Comparison of ENCODE assay signal across 25 cellular contexts in the genomic region with DNA sequence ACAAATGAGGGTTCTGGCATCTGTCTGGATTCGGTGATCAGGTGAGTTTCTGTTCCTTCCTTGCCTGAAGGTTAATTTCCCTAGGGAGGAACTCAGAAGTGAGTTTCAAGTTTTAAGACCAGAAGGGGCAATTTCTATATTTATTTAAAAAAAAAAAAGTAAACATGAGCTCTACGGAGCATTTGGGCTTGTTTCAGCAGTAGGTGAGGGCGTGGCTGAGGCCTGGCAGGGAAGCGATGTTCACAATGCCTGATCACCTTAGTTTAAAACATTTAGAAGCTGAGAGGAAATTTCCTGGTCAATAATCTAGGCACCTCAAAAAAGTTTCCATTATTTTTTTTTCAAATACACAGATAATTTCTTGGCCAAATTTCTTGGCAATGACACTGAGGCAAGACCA.
"Had no signal": no experiment of that assay in that cellular context is flagged by ENCODE, and none has a peak within 500 bp of the region (broad histone marks: within the 10 kb centered on the region; RNA-seq: fewer than 3 reads in every experiment).

No MANE protein-coding gene starts in this region.

- H3K4me1 Mint-ChIP-seq: immature natural killer cell; naive thymus-derived CD4-positive, alpha-beta T cell; stimulated activated effector memory CD8-positive, alpha-beta T cell treated with anti-CD3 and anti-CD28 coated beads, Interleukin-12 subunit alpha, Interleukin-12 subunit beta, amount 100 ng/mL, for 72 hours had no signal

- H3K27me3 ChIP-seq: ovary, suprapubic skin, tibial artery, upper lobe of left lung, vagina had no signal

- H3K4me3 ChIP-seq: left ventricle myocardium inferior, lung, ovary, prostate gland, skin epidermis, suprapubic skin, thoracic aorta, tibial artery, upper lobe of left lung, vagina had no signal

- H3K27ac ChIP-seq: left ventricle myocardium inferior, ovary, prostate gland, skin epidermis, suprapubic skin, thoracic aorta, tibial artery, upper lobe of left lung, vagina had no signal

- DNase-seq: hypothalamus; immature natural killer cell; kidney; left ventricle myocardium inferior; mesendoderm; naive thymus-derived CD4-positive, alpha-beta T cell; ovary; retina; right cardiac atrium; stimulated activated CD4-positive, alpha-beta T cell treated with anti-CD3 and anti-CD28 coated beads, Interleukin-12 subunit alpha, Interleukin-12 subunit beta, amount 100 ng/mL, for 4 hours; stimulated activated CD4-positive, alpha-beta T cell treated with anti-CD3 and anti-CD28 coated beads, Interleukin-15, amount 100 ng/mL, for 24 hours; stimulated activated CD4-positive, alpha-beta T cell treated with anti-CD3 and anti-CD28 coated beads, Interleukin-4, amount 100 ng/mL, for 24 hours; stimulated activated naive CD4-positive, alpha-beta T cell; tibial artery; upper lobe of left lung had no signal

- H3K36me3 ChIP-seq: left ventricle myocardium inferior, ovary, prostate gland, suprapubic skin, thoracic aorta, tibial artery, upper lobe of left lung, vagina had no signal

- H3K36me3 Mint-ChIP-seq: mesothelial cell of epicardium; naive thymus-derived CD4-positive, alpha-beta T cell; stimulated activated effector memory CD8-positive, alpha-beta T cell treated with anti-CD3 and anti-CD28 coated beads, Interleukin-12 subunit alpha, Interleukin-12 subunit beta, amount 100 ng/mL, for 72 hours had no signal

- H3K9me3 ChIP-seq: ovary, prostate gland, thoracic aorta, upper lobe of left lung, vagina had no signal

- H3K27me3 Mint-ChIP-seq: naive thymus-derived CD4-positive, alpha-beta T cell; natural killer cell treated with Interleukin-12 subunit alpha and Interleukin-12 subunit beta and Interleukin-15 and Interleukin-18, amount 100 ng/mL, for 72 hours; stimulated activated naive CD8-positive, alpha-beta T cell treated with anti-CD3 and anti-CD28 coated beads, Interleukin-15, Interleukin-2, amounts not matched to agents 100 ng/mL and 50 ng/mL, for 24 hours had no signal

- H3K4me1 ChIP-seq: left ventricle myocardium inferior, prostate gland, suprapubic skin, tibial artery, upper lobe of left lung, vagina had no signal

- H3K4me3 Mint-ChIP-seq: immature natural killer cell; mesothelial cell of epicardium; naive thymus-derived CD4-positive, alpha-beta T cell; natural killer cell treated with Interleukin-12 subunit alpha and Interleukin-12 subunit beta and Interleukin-15 and Interleukin-18, amount 100 ng/mL, for 72 hours; stimulated activated effector memory CD8-positive, alpha-beta T cell treated with anti-CD3 and anti-CD28 coated beads, Interleukin-12 subunit alpha, Interleukin-12 subunit beta, amount 100 ng/mL, for 72 hours; stimulated activated naive CD8-positive, alpha-beta T cell treated with anti-CD3 and anti-CD28 coated beads, Interleukin-15, Interleukin-2, amounts not matched to agents 100 ng/mL and 50 ng/mL, for 24 hours had no signal

- H3K27ac Mint-ChIP-seq: immature natural killer cell; mesothelial cell of epicardium; naive thymus-derived CD4-positive, alpha-beta T cell; natural killer cell treated with Interleukin-12 subunit alpha and Interleukin-12 subunit beta and Interleukin-15 and Interleukin-18, amount 100 ng/mL, for 72 hours; stimulated activated effector memory CD8-positive, alpha-beta T cell treated with anti-CD3 and anti-CD28 coated beads, Interleukin-12 subunit alpha, Interleukin-12 subunit beta, amount 100 ng/mL, for 72 hours; stimulated activated naive CD8-positive, alpha-beta T cell treated with anti-CD3 and anti-CD28 coated beads, Interleukin-15, Interleukin-2, amounts not matched to agents 100 ng/mL and 50 ng/mL, for 24 hours had no signal
